ENCODE assay signal across 17 cellular contexts in genomic region chr1:26791626-26792025, GRCh38. TPM values are rescaled to one million over a fixed set of nuclear protein-coding genes. Genes with fewer than 3 reads are reported as not detected.
A peak's percentile ranks its signal among the peaks of the same experiment; 100 is the strongest.
DNase-seq lines count a peak whose midpoint lies in the region; ATAC-seq and TF ChIP-seq lines count a peak whose summit lies in the region.
"Had no signal": no experiment of that assay in that cellular context is flagged by ENCODE, and none has a peak within 500 bp of the region (broad histone marks: within the 10 kb centered on the region; RNA-seq: fewer than 3 reads in every experiment).

No MANE protein-coding gene starts in this region.

- H3K9me3 ChIP-seq in Loucy (ENCODE audit: insufficient read depth, low read depth, low read length) (no peaks in the 10 kb centered on the region), psoas muscle (no peaks in the 10 kb centered on the region), esophagus muscularis mucosa (no peaks in the 10 kb centered on the region)

- H3K9me2 ChIP-seq in Loucy (replicated peaks; ENCODE audit: low read depth, low read length): no peaks in the 10 kb centered on the region

- peak overlapping the region; percentile 46 for H3K27ac ChIP-seq in psoas muscle
- H3K27ac ChIP-seq in esophagus muscularis mucosa (replicated peaks in 1 of 4): no peak overlapping the region

- no peak for TF ChIP-seq POLR2A in esophagus muscularis mucosa (IDR thresholded peaks at IDR 0.05; ENCODE audit: low read depth)

- TF ChIP-seq CTCF in Loucy (conservative IDR thresholded peaks at IDR 0.05; ENCODE audit: low read length) (no peak), psoas muscle (IDR thresholded peaks at IDR 0.05) (no peak), esophagus muscularis mucosa (IDR thresholded peaks at IDR 0.05) (no peak)

- POLR2A ChIA-PET in activated naive CD8-positive, alpha-beta T cell treated with anti-CD3 and anti-CD28 coated beads, Interleukin-2, amount 10 ng/mL, durations not matched to agents 7 days and 5 days (lab: Charles Lee): interaction anchor here (4.6 to 9.3 kb wide), 2 partner anchors 9 to 94 kb away, joined by 75 to 357 read pairs; partner anchors contain the start of gene ARID1A

- 48 to 54% (median 49%) methylated on average over 3 of the region's 3 CpGs for WGBS in psoas muscle, 3 donors
- WGBS in esophagus muscularis mucosa: 86% methylated on average over 3 of the region's 3 CpGs

- H3K4me1 Mint-ChIP-seq in activated naive CD4-positive, alpha-beta T cell treated with anti-CD3 and anti-CD28 coated beads for 36 hours (ENCODE audit: low read depth): peaks cover 38% of the 10 kb centered on the region
- peaks cover 42% of the 10 kb centered on the region for H3K4me1 Mint-ChIP-seq in activated naive CD8-positive, alpha-beta T cell treated with anti-CD3 and anti-CD28 coated beads, Interleukin-2, amount 10 ng/mL, durations not matched to agents 7 days and 5 days

- no peak overlapping the region for H3K4me3 ChIP-seq in Loucy (ENCODE audit: low read length, poor library complexity, severe bottlenecking)
- H3K4me3 ChIP-seq in psoas muscle: no peak overlapping the region
- H3K4me3 ChIP-seq in esophagus muscularis mucosa: no peak overlapping the region

- no peaks in the 10 kb centered on the region for H3K9me3 Mint-ChIP-seq in activated naive CD4-positive, alpha-beta T cell treated with anti-CD3 and anti-CD28 coated beads for 36 hours
- no peaks in the 10 kb centered on the region for H3K9me3 Mint-ChIP-seq in activated naive CD8-positive, alpha-beta T cell treated with anti-CD3 and anti-CD28 coated beads, Interleukin-2, amount 10 ng/mL, durations not matched to agents 7 days and 5 days
- H3K9me3 Mint-ChIP-seq: H9, mesothelial cell of epicardium had no signal

- no peak for TF ChIP-seq EP300 in esophagus muscularis mucosa (IDR thresholded peaks at IDR 0.05)

- no peak overlapping the region for H3K9ac ChIP-seq in Loucy (ENCODE audit: low read depth, low read length, poor library complexity, severe bottlenecking)

- peaks cover 10% of the 10 kb centered on the region for H3F3A ChIP-seq in Loucy (ENCODE audit: low read depth)

- peak overlapping the region; percentile 56 for H3K4me3 Mint-ChIP-seq in activated naive CD4-positive, alpha-beta T cell treated with anti-CD3 and anti-CD28 coated beads for 36 hours
- H3K4me3 Mint-ChIP-seq in activated naive CD8-positive, alpha-beta T cell treated with anti-CD3 and anti-CD28 coated beads, Interleukin-2, amount 10 ng/mL, durations not matched to agents 7 days and 5 days: peak overlapping the region; percentile 31
- H3K4me3 Mint-ChIP-seq: H9, mesothelial cell of epicardium had no signal

- peak overlapping the region; percentile 99 for H3K4me2 ChIP-seq in Loucy (ENCODE audit: low read depth, low read length, poor library complexity, severe bottlenecking)

- intact Hi-C loops in activated naive CD4-positive, alpha-beta T cell treated with anti-CD3 and anti-CD28 coated beads for 36 hours (cut with micrococcal nuclease): loop anchor here (2.0 kb wide), 1 partner anchor 19 kb away; no protein-coding TSS in a partner anchor
- intact Hi-C loops in psoas muscle (cut with DNase I) (loop anchor here in 1 of 2 donors (10.0 kb wide), 1 partner anchor 297 kb away; no protein-coding TSS in a partner anchor), esophagus muscularis mucosa (cut with DNase I) (loop anchor here (5.0 kb wide), 1 partner anchor 289 kb away; no protein-coding TSS in a partner anchor)

- H4K20me1 ChIP-seq in Loucy (ENCODE audit: insufficient read depth, low read length, poor library complexity, severe bottlenecking): peaks cover 4% of the 10 kb centered on the region

- H2AFZ ChIP-seq in Loucy (ENCODE audit: low read length): no peak overlapping the region

- no peak for ATAC-seq in activated naive CD8-positive, alpha-beta T cell treated with anti-CD3 and anti-CD28 coated beads, Interleukin-2, amount 10 ng/mL, durations not matched to agents 7 days and 5 days (ENCODE audit: low read depth)
- ATAC-seq in psoas muscle (no peak), HG03097 (IDR thresholded peaks at IDR 0.05; ENCODE audit: low FRiP score, unreplicated experiment) (no peak)
- ATAC-seq: esophagus mucosa had no signal

- no peak for DNase-seq in activated naive CD4-positive, alpha-beta T cell treated with anti-CD3 and anti-CD28 coated beads for 36 hours
- DNase-seq in activated naive CD4-positive, alpha-beta T cell treated with Interleukin-2 at 50 U/mL for 16 hours: no peak
- DNase-seq in activated naive CD8-positive, alpha-beta T cell treated with anti-CD3 and anti-CD28 coated beads, Interleukin-2, amount 10 ng/mL, durations not matched to agents 7 days and 5 days: no peak
- DNase-seq in psoas muscle (no peak), SW 1271 (lab: John Stamatoyannopoulos, UW) (no peak), esophagus muscularis mucosa (ENCODE audit: extremely low spot score) (no peak)
- DNase-seq: ACHN; caudate nucleus; H9; NCI-H1417 treated with DMSO at 0.1 percent for 48 hours; NCI-H526 treated with DMSO at 0.1 percent for 48 hours; SHP77; stimulated activated CD4-positive, alpha-beta T cell treated with anti-CD3 and anti-CD28 coated beads, Interleukin-4, amount 100 ng/mL, for 4 hours had no signal

- peaks cover 34% of the 10 kb centered on the region for H3K79me2 ChIP-seq in Loucy (ENCODE audit: insufficient read depth, low read length)

- H3K36me3 ChIP-seq in Loucy (ENCODE audit: insufficient read depth, low read length) (peaks cover 6% of the 10 kb centered on the region; the same call in 1 of the 2 replicates), psoas muscle (ENCODE audit: insufficient read depth in 1 of 2, low read depth in 1 of 2) (peaks cover 2 to 42% of the 10 kb centered on the region in 2 donors), esophagus muscularis mucosa (peaks cover 12 to 42% (median 23%) of the 10 kb centered on the region in 4 donors)

- H3K27ac Mint-ChIP-seq in activated naive CD4-positive, alpha-beta T cell treated with anti-CD3 and anti-CD28 coated beads for 36 hours: peak overlapping the region; percentile 33
- H3K27ac Mint-ChIP-seq in activated naive CD8-positive, alpha-beta T cell treated with anti-CD3 and anti-CD28 coated beads, Interleukin-2, amount 10 ng/mL, durations not matched to agents 7 days and 5 days: peak overlapping the region; percentile 65
- H3K27ac Mint-ChIP-seq: H9, mesothelial cell of epicardium had no signal

- CTCF ChIA-PET in activated naive CD4-positive, alpha-beta T cell treated with anti-CD3 and anti-CD28 coated beads for 36 hours (lab: Charles Lee): interaction anchor here (0.7 to 5.6 kb wide), 7 partner anchors 7 to 208 kb away, joined by 3 to 178 read pairs (median 35); partner anchors contain the start of gene ARID1A

- peaks cover 27% of the 10 kb centered on the region for H3K36me3 Mint-ChIP-seq in activated naive CD4-positive, alpha-beta T cell treated with anti-CD3 and anti-CD28 coated beads for 36 hours (ENCODE audit: low read depth)
- peaks cover 33% of the 10 kb centered on the region for H3K36me3 Mint-ChIP-seq in activated naive CD8-positive, alpha-beta T cell treated with anti-CD3 and anti-CD28 coated beads, Interleukin-2, amount 10 ng/mL, durations not matched to agents 7 days and 5 days

- H3K4me1 ChIP-seq in Loucy (ENCODE audit: insufficient read depth, low read length, poor library complexity, severe bottlenecking) (peaks cover 43% of the 10 kb centered on the region), psoas muscle (peaks cover 30% of the 10 kb centered on the region), esophagus muscularis mucosa (peaks cover 9 to 36% (median 22%) of the 10 kb centered on the region in 4 donors)

- H3K27me3 ChIP-seq in Loucy (ENCODE audit: insufficient read depth, low read length, poor library complexity, severe bottlenecking) (no peaks in the 10 kb centered on the region), psoas muscle (ENCODE audit: insufficient read depth in 3 of 3, low read length in 2 of 3) (no peaks in the 10 kb centered on the region), esophagus muscularis mucosa (no peaks in the 10 kb centered on the region)

- H3K27me3 Mint-ChIP-seq in activated naive CD4-positive, alpha-beta T cell treated with anti-CD3 and anti-CD28 coated beads for 36 hours (ENCODE audit: low read depth): no peaks in the 10 kb centered on the region
- no peaks in the 10 kb centered on the region for H3K27me3 Mint-ChIP-seq in activated naive CD8-positive, alpha-beta T cell treated with anti-CD3 and anti-CD28 coated beads, Interleukin-2, amount 10 ng/mL, durations not matched to agents 7 days and 5 days

RNA-seq across cellular contexts. Expression of gene PIGV, which starts 3.9 kb away (rescaled TPM):
- total RNA-seq in activated naive CD4-positive, alpha-beta T cell treated with anti-CD3 and anti-CD28 coated beads for 36 hours: 10 to 100 TPM; 10.6 to 11.2 TPM
- 10 to 100 TPM; 21.5 TPM for total RNA-seq in activated naive CD8-positive, alpha-beta T cell treated with anti-CD3 and anti-CD28 coated beads, Interleukin-2, amount 10 ng/mL, durations not matched to agents 7 days and 5 days
- total RNA-seq in psoas muscle (1 to 10 TPM; 4.2 to 7.4 (median 5.5) TPM), esophagus muscularis mucosa (10 to 100 TPM; 11.8 to 15.2 (median 13.7) TPM)
- 1 to 10 TPM; 2.5 to 5.5 (median 3.4) TPM for polyA plus RNA-seq in psoas muscle

RNA-seq across cellular contexts. Expression of gene ZDHHC18, which starts 34.9 kb away (rescaled TPM):
- total RNA-seq in activated naive CD4-positive, alpha-beta T cell treated with anti-CD3 and anti-CD28 coated beads for 36 hours: 10 to 100 TPM; 37.3 to 39.0 TPM
- total RNA-seq in activated naive CD8-positive, alpha-beta T cell treated with anti-CD3 and anti-CD28 coated beads, Interleukin-2, amount 10 ng/mL, durations not matched to agents 7 days and 5 days: 10 to 100 TPM; 52.9 TPM
- total RNA-seq in psoas muscle (10 to 100 TPM in 3 of 4 donors, 1 to 10 TPM in 1; 9.9 to 16.9 (median 12.5) TPM), esophagus muscularis mucosa (10 to 100 TPM in 3 of 4 donors, 1 to 10 TPM in 1; 9.6 to 31.7 (median 20.8) TPM)
- 10 to 100 TPM in 1 of 3 donors, 1 to 10 TPM in 2; 7.7 to 11.3 (median 9.6) TPM for polyA plus RNA-seq in psoas muscle
